Comparison of ENCODE assay signal across 21 cellular contexts in genomic region chr17:37500378-37500777, GRCh38. TPM values are rescaled to one million over a fixed set of nuclear protein-coding genes. Genes with fewer than 3 reads are reported as not detected.
DNase-seq lines count a peak whose midpoint lies in the region; ATAC-seq, FAIRE-seq and TF ChIP-seq lines count a peak whose summit lies in the region.
"Had no signal": no experiment of that assay in that cellular context is flagged by ENCODE, and none has a peak within 500 bp of the region (broad histone marks: within the 10 kb centered on the region; RNA-seq: fewer than 3 reads in every experiment).

No MANE protein-coding gene starts in this region.

- H2BK20ac ChIP-seq in IMR-90 (ENCODE audit: low read depth, low read length), result no peak overlapping the region

- ATAC-seq in IMR-90 (ENCODE audit: low read depth), result no peak
- no peak for ATAC-seq in body of pancreas
- ATAC-seq in HepG2, result no peak
- no peak for ATAC-seq in GM18502 (IDR thresholded peaks at IDR 0.05; ENCODE audit: poor library complexity, unreplicated experiment)
- ATAC-seq in HG03175 (IDR thresholded peaks at IDR 0.05; ENCODE audit: unreplicated experiment), result no peak
- ATAC-seq: GM12878 had no signal

- no peak for TF ChIP-seq POLR2A in IMR-90 (IDR thresholded peaks at IDR 0.05; ENCODE audit: low read depth, low read length)
- no peak for TF ChIP-seq POLR2A in body of pancreas (IDR thresholded peaks at IDR 0.05)
- TF ChIP-seq POLR2A in HepG2 (IDR thresholded peaks at IDR 0.05; ENCODE audit: insufficient read depth in 1 of 2, low read depth in 2 of 2, low read length in 2 of 2), result no peak

- in situ Hi-C loops in IMR-90 (cut with MboI; ENCODE audit: low sequenced_read_pairs), result no loop called here
- in situ Hi-C loops in HepG2 (cut with HindIII; ENCODE audit: extremely low pct_ligation_motif_present, low pct_unique_long_range_greater_than_20kb), result no loop called here

- H3K56ac ChIP-seq in IMR-90 (ENCODE audit: extremely low read depth, insufficient read depth, low read length), result no peak overlapping the region

- no peak for FAIRE-seq in HepG2 (lab: Jason Lieb, UNC)
- FAIRE-seq: GM12878, GM19239, H1 had no signal

- H3K4me3 ChIP-seq in IMR-90 (ENCODE audit: insufficient read depth, low read depth, low read length) (no peak overlapping the region), body of pancreas (no peak overlapping the region), HepG2 (replicated peaks in 1 of 3; ENCODE audit: insufficient read depth in 1 of 3, low read depth in 2 of 3, low read length in 3 of 3) (no peak overlapping the region), subcutaneous abdominal adipose tissue (ENCODE audit: low read depth in 1 of 5, low read length in 5 of 5) (no peak overlapping the region), right atrium auricular region (no peak overlapping the region)
- H3K4me3 ChIP-seq: GM12878 had no signal

- H2AK9ac ChIP-seq in IMR-90 (replicated peaks; ENCODE audit: low read depth, low read length, poor library complexity), result no peak overlapping the region

- POLR2A ChIA-PET in IMR-90 (lab: Charles Lee; ENCODE audit: unreplicated experiment) (no interaction called here), HepG2 (lab: Yijun Ruan, JAX) (interaction anchor here (0.9 to 1.3 kb wide), 2 partner anchors 11 to 12 kb away, joined by 3 to 4 read pairs; partner anchors contain the start of gene DUSP14)

- H2AFZ ChIP-seq in IMR-90 (replicated peaks; ENCODE audit: low read length, poor library complexity), result no peak overlapping the region
- no peak overlapping the region for H2AFZ ChIP-seq in HepG2 (ENCODE audit: low read length)

- TF ChIP-seq CTCF in IMR-90 (conservative IDR thresholded peaks at IDR 0.05; ENCODE audit: low read depth, low read length) (no peak), body of pancreas (IDR thresholded peaks at IDR 0.05) (no peak), HepG2 (CRISPR knock-in tag; IDR thresholded peaks at IDR 0.05) (no peak), right atrium auricular region (IDR thresholded peaks at IDR 0.05) (no peak)

- no peak overlapping the region for H2BK5ac ChIP-seq in IMR-90 (ENCODE audit: low read depth, low read length, poor library complexity, severe bottlenecking)

- no peak overlapping the region for H2BK15ac ChIP-seq in IMR-90 (ENCODE audit: low read depth, low read length)

- H3K27me3 ChIP-seq in IMR-90 (ENCODE audit: control insufficient read depth, insufficient read depth, low read length) (no peaks in the 10 kb centered on the region), body of pancreas (no peaks in the 10 kb centered on the region), HepG2 (ENCODE audit: control insufficient read depth in 1 of 2, insufficient read depth in 2 of 2, low read length in 2 of 2) (no peaks in the 10 kb centered on the region), subcutaneous abdominal adipose tissue (ENCODE audit: control insufficient read depth in 5 of 5, insufficient read depth in 4 of 5, low read length in 5 of 5) (no peaks in the 10 kb centered on the region), right atrium auricular region (no peaks in the 10 kb centered on the region)
- H3K27me3 ChIP-seq: BE2C had no signal

- TF ChIP-seq EP300 in HepG2 (IDR thresholded peaks at IDR 0.05; ENCODE audit: low read depth in 2 of 2, low read length in 2 of 2), result no peak
- no peak for TF ChIP-seq EP300 in HepG2 (CRISPR knock-in tag; IDR thresholded peaks at IDR 0.05; ENCODE audit: borderline replicate concordance)

- no peak overlapping the region for H4K91ac ChIP-seq in IMR-90 (ENCODE audit: insufficient read depth, low read depth, low read length)

- H3K4me2 ChIP-seq in IMR-90 (ENCODE audit: low read depth, low read length) (no peak overlapping the region), HepG2 (ENCODE audit: low read depth, low read length) (no peak overlapping the region)

- DNase-seq in IMR-90, result no peak
- no peak for DNase-seq in body of pancreas
- no peak for DNase-seq in HepG2 (ENCODE audit: low spot score)
- no peak for DNase-seq in right atrium auricular region (ENCODE audit: low spot score)
- DNase-seq: ACHN; BE2C; C1 segment of cervical spinal cord; CD4-positive, CD25-positive, alpha-beta regulatory T cell; CD8-positive, alpha-beta memory T cell; COR-L47; DMS153; DMS79; H9; KG1 had no signal

- H3K36me3 ChIP-seq in IMR-90 (ENCODE audit: control insufficient read depth, insufficient read depth, low read length) (peaks cover 10% of the 10 kb centered on the region), body of pancreas (replicated peaks in 1 of 2; ENCODE audit: insufficient read depth in 1 of 2, low read depth in 2 of 2) (no peaks in the 10 kb centered on the region), HepG2 (replicated peaks in 1 of 2; ENCODE audit: control insufficient read depth in 1 of 2, insufficient read depth in 2 of 2, low read length in 2 of 2) (peaks cover 0 to 2% of the 10 kb centered on the region in 2 experiments; a peak in 1 of 5 replicates), subcutaneous abdominal adipose tissue (ENCODE audit: control insufficient read depth in 5 of 5, insufficient read depth in 5 of 5, low read length in 5 of 5) (no peaks in the 10 kb centered on the region), right atrium auricular region (no peaks in the 10 kb centered on the region)
- H3K36me3 ChIP-seq: BE2C had no signal

- no peak overlapping the region for H3K27ac ChIP-seq in IMR-90 (ENCODE audit: insufficient read depth, low read length)
- H3K27ac ChIP-seq in body of pancreas, result peak overlapping the region in 3 of 4 donors; percentile 17 to 49 (median 32)
- peak overlapping the region; percentile 86 for H3K27ac ChIP-seq in HepG2 (ENCODE audit: extremely low read length, insufficient read depth, low read length)
- H3K27ac ChIP-seq in subcutaneous abdominal adipose tissue (ENCODE audit: low read depth, low read length), result peak overlapping the region; percentile 40
- no peak overlapping the region for H3K27ac ChIP-seq in right atrium auricular region
- H3K27ac ChIP-seq: HL-60 had no signal

- no peak overlapping the region for H3K9ac ChIP-seq in IMR-90 (ENCODE audit: low read depth, low read length)
- no peak overlapping the region for H3K9ac ChIP-seq in HepG2 (ENCODE audit: insufficient read depth, low read depth, low read length)
- no peak overlapping the region for H3K9ac ChIP-seq in subcutaneous abdominal adipose tissue (ENCODE audit: low read length in 5 of 5)

- TF ChIP-seq RAD21 in IMR-90 (IDR thresholded peaks at IDR 0.05; ENCODE audit: low read length) (no peak), HepG2 (CRISPR knock-in tag; IDR thresholded peaks at IDR 0.05) (no peak)

- dilution Hi-C loops in IMR-90 (cut with HindIII; ENCODE audit: low sequenced_read_pairs, unreplicated experiment), result no loop called here

- H3K14ac ChIP-seq in IMR-90 (replicated peaks; ENCODE audit: low read depth, low read length), result no peak overlapping the region

- H3K23ac ChIP-seq in IMR-90 (ENCODE audit: low read depth, low read length), result no peak overlapping the region

- H4K8ac ChIP-seq in IMR-90 (ENCODE audit: low read depth in 2 of 2, low read length in 2 of 2), result no peak overlapping the region

- H3K79me2 ChIP-seq in HepG2 (ENCODE audit: insufficient read depth, low read length), result peaks cover 86% of the 10 kb centered on the region

- peaks cover 0 to 54% of the 10 kb centered on the region in 2 experiments; a peak in 2 of 4 replicates for H3K79me1 ChIP-seq in IMR-90 (ENCODE audit: low read depth in 1 of 2, low read length in 2 of 2)

- peaks cover 89% of the 10 kb centered on the region for H4K20me1 ChIP-seq in IMR-90 (ENCODE audit: insufficient read depth, low read length)
- 0 out of 2 replicates have a peak, but pooled peaks cover 1% of the 10 kb centered on the region for H4K20me1 ChIP-seq in HepG2 (ENCODE audit: insufficient read depth, low read length)

- CTCF ChIA-PET in IMR-90 (lab: Yijun Ruan, JAX) (no interaction called here), HepG2 (lab: Yijun Ruan, JAX; ENCODE audit: low intra/inter-chr PET ratio, low total read pairs) (no interaction called here)

- peaks cover 29% of the 10 kb centered on the region for H3K9me1 ChIP-seq in IMR-90 (ENCODE audit: insufficient read depth, low read length)

- no peak overlapping the region for H2AK5ac ChIP-seq in IMR-90 (ENCODE audit: low read depth, low read length)

- H3K4ac ChIP-seq in IMR-90 (ENCODE audit: low read depth, low read length), result no peak overlapping the region

- intact Hi-C loops in IMR-90 (cut with micrococcal nuclease) (no loop called here), body of pancreas (cut with DNase I) (no loop called here), HepG2 (cut with micrococcal nuclease; ENCODE audit: unreplicated experiment) (no loop called here)

- H2BK120ac ChIP-seq in IMR-90 (ENCODE audit: low read depth, low read length), result no peak overlapping the region

- BruUV-seq in IMR-90 (replicated peaks; lab: Mats Ljungman, UMichigan), result no TSS peak
- TSS peak; percentile 24 for BruUV-seq in HepG2 (replicated peaks; lab: Mats Ljungman, UMichigan)

- H3K9me3 ChIP-seq in IMR-90 (ENCODE audit: control insufficient read depth, insufficient read depth, low read length) (no peaks in the 10 kb centered on the region), body of pancreas (no peaks in the 10 kb centered on the region), HepG2 (ENCODE audit: low read length) (no peaks in the 10 kb centered on the region), subcutaneous abdominal adipose tissue (ENCODE audit: control insufficient read depth in 5 of 5, low read length in 5 of 5) (no peaks in the 10 kb centered on the region), right atrium auricular region (no peaks in the 10 kb centered on the region)
- H3K9me3 ChIP-seq: BE2C had no signal

- no peak overlapping the region for H3K18ac ChIP-seq in IMR-90 (ENCODE audit: low read depth, low read length)

- H3K4me1 ChIP-seq in IMR-90 (ENCODE audit: control insufficient read depth, insufficient read depth, low read length) (peaks cover 2% of the 10 kb centered on the region; the same call in 1 of the 2 replicates), body of pancreas (peaks cover 24% of the 10 kb centered on the region), HepG2 (ENCODE audit: insufficient read depth, low read length) (peaks cover 78% of the 10 kb centered on the region), subcutaneous abdominal adipose tissue (ENCODE audit: control insufficient read depth in 5 of 5, insufficient read depth in 5 of 5, low read length in 5 of 5) (peaks cover 0 to 15% (median 0%) of the 10 kb centered on the region in 5 donors), right atrium auricular region (no peaks in the 10 kb centered on the region)
- H3K4me1 ChIP-seq: BE2C had no signal

- no peak overlapping the region for H4K5ac ChIP-seq in IMR-90 (ENCODE audit: low read depth, low read length)

RNA-seq across cellular contexts. Expression of gene DUSP14, which starts 10.7 kb away (rescaled TPM):
- total RNA-seq in IMR-90 (2012; rRNA removed), result 97.5 and 102 TPM in 2 replicates
- polyA plus RNA-seq in IMR-90 (2012; rRNA removed), result 126 and 127 TPM in 2 replicates
- polyA plus RNA-seq in IMR-90 (2012; cell fraction: cytosol; rRNA removed), result 93.8 and 139 TPM in 2 replicates
- 88.2 and 107 TPM in 2 replicates for polyA plus RNA-seq in IMR-90 (2012; cell fraction: nucleus; rRNA removed; ENCODE audit: low replicate concordance)
- 1 to 10 TPM; 9.6 to 9.9 TPM for total RNA-seq in body of pancreas
- 33.5 and 44.1 TPM in 2 replicates for total RNA-seq in HepG2 (2016; rRNA removed; fragmentation: Illumina TruSeq; extraction: Trizol)
- 18.8 and 21.5 TPM in 2 replicates for total RNA-seq in HepG2 (2016; cell fraction: cytosol; rRNA removed; fragmentation: Illumina TruSeq; extraction: Trizol; ENCODE audit: low read depth)
- total RNA-seq in HepG2 (2016; cell fraction: insoluble cytoplasmic fraction; rRNA removed; fragmentation: Illumina TruSeq; extraction: Trizol), result 32.1 and 44.0 TPM in 2 replicates
- 32.9 and 33.1 TPM in 2 replicates for total RNA-seq in HepG2 (2016; cell fraction: membrane; rRNA removed; fragmentation: Illumina TruSeq; extraction: Trizol)
- total RNA-seq in HepG2 (2016; cell fraction: nucleus; rRNA removed; fragmentation: Illumina TruSeq; extraction: Trizol), result 11.9 and 15.3 TPM in 2 replicates
- polyA plus RNA-seq in HepG2 (2011; rRNA removed), result 38.6 and 39.8 TPM in 2 replicates
- 39.9 and 43.8 TPM in 2 replicates for polyA plus RNA-seq in HepG2 (2011; cell fraction: cytosol; rRNA removed)
- polyA plus RNA-seq in HepG2 (2011; cell fraction: nucleus; rRNA removed), result 17.1 and 18.3 TPM in 2 replicates
- polyA plus RNA-seq in HepG2 (2012), result 17.8 and 27.2 TPM in 2 replicates
- 17.9 and 19.4 TPM in 2 replicates for polyA plus RNA-seq in HepG2 (2016; cell fraction: cytosol; fragmentation: Illumina TruSeq; extraction: Trizol; ENCODE audit: low read depth)
- 53.9 and 55.7 TPM in 2 replicates for polyA plus RNA-seq in HepG2 (2016; cell fraction: insoluble cytoplasmic fraction; fragmentation: Illumina TruSeq; extraction: Trizol; ENCODE audit: low read depth)
- polyA plus RNA-seq in HepG2 (2016; cell fraction: membrane; fragmentation: Illumina TruSeq; extraction: Trizol; ENCODE audit: low read depth), result 27.9 and 28.1 TPM in 2 replicates
- polyA plus RNA-seq in HepG2 (2016; cell fraction: nucleus; fragmentation: Illumina TruSeq; extraction: Trizol; ENCODE audit: insufficient read depth, low read depth), result 25.9 and 26.2 TPM in 2 replicates
- polyA minus RNA-seq in HepG2 (2011; rRNA and poly(A)+ RNA removed; ENCODE audit: low replicate concordance), result 55.5 and 55.9 TPM in 2 replicates
- polyA minus RNA-seq in HepG2 (2011; cell fraction: cytosol; rRNA and poly(A)+ RNA removed), result 13.8 and 14.9 TPM in 2 replicates
- polyA minus RNA-seq in HepG2 (2011; cell fraction: nucleus; rRNA and poly(A)+ RNA removed), result 8.9 and 10.8 TPM in 2 replicates
- total RNA-seq in right atrium auricular region, result 10 to 100 TPM; 35.3 to 39.6 TPM

Comparison
In these comparisons a context has a peak if more than half of its experiments do, and no peak if none do; other contexts are left out.
1. H3K27ac ChIP-seq: peak in body of pancreas (3 of 4), HepG2 (single experiment) and subcutaneous abdominal adipose tissue (single experiment); none in IMR-90 (single experiment) and right atrium auricular region (0 of 2).